Comparison of ENCODE assay signal across 26 cellular contexts in the genomic region with DNA sequence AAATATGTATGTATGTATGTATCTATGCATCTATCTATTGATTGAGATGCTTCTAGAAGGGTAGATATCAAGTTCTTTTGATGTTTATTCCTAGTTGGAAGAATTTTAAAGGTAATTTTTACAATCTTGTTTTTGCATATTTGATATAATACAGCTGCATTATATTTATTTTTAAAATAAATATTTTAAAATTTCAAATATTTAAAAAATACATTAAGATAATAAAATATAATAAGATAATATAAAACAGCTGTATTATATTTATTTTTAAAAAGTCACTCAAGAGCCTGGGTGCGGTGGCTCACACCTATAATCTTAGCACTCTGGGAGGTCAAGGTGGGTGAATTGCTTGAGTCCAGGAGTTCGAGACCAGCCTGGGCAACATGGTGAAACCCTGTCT.
"Had no signal": no experiment of that assay in that cellular context is flagged by ENCODE, and none has a peak within 500 bp of the region (broad histone marks: within the 10 kb centered on the region; RNA-seq: fewer than 3 reads in every experiment).

No MANE protein-coding gene starts in this region.

- FAIRE-seq: astrocyte, bronchial epithelial cell had no signal

- H3K36me3 ChIP-seq: brain microvascular endothelial cell, gastroesophageal sphincter, heart right ventricle had no signal

- H3K27ac ChIP-seq: brain microvascular endothelial cell, coronary artery, dorsolateral prefrontal cortex, gastroesophageal sphincter, heart right ventricle had no signal

- DNase-seq: activated CD4-positive, alpha-beta memory T cell treated with anti-CD3 and anti-CD28 coated beads, Interleukin-2, amount 10 ng/mL, durations not matched to agents 7 days and 5 days; activated CD4-positive, alpha-beta T cell treated with anti-CD3 and anti-CD28 coated beads for 1 hour; activated CD4-positive, alpha-beta T cell treated with anti-CD3 and anti-CD28 coated beads for 4 hours; activated CD4-positive, alpha-beta T cell treated with anti-CD3 and anti-CD28 coated beads, Interleukin-2, amount 10 ng/mL, durations not matched to agents 7 days and 5 days; activated CD4-positive, alpha-beta T cell treated with anti-CD3 and anti-CD28 coated beads, Interleukin-2, amount 50 U/mL, for 4 hours; activated CD8-positive, alpha-beta memory T cell treated with anti-CD3 and anti-CD28 coated beads, Interleukin-2, amount 50 U/mL, for 48 hours; activated effector memory CD4-positive, alpha-beta T cell treated with Interleukin-2 at 50 U/mL for 16 hours; activated gamma-delta T cell treated with Interleukin-2 at 50 U/mL for 16 hours; activated naive CD4-positive, alpha-beta T cell treated with anti-CD3 and anti-CD28 coated beads, Interleukin-2, amount 50 U/mL, for 16 hours; activated naive CD4-positive, alpha-beta T cell treated with Interleukin-2 at 50 U/mL for 16 hours; activated T-cell treated with anti-CD3 and anti-CD28 coated beads for 4 hours; activated T-cell treated with anti-CD3 and anti-CD28 coated beads, Interleukin-2, amount 50 U/mL, for 24 hours; amniotic stem cell; anterior cingulate cortex; brain microvascular endothelial cell; dorsolateral prefrontal cortex; effector memory CD4-positive, alpha-beta T cell; foreskin fibroblast; heart right ventricle; T-helper 2 cell had no signal

- H3K4me3 ChIP-seq: coronary artery, dorsolateral prefrontal cortex, gastroesophageal sphincter, heart right ventricle had no signal

- ATAC-seq: activated T-helper 17 cell treated with anti-CD3 and anti-CD28 coated beads, Interleukin-2, amount 50 U/mL, for 72 hours; esophagus mucosa; gastroesophageal sphincter; heart right ventricle had no signal

- H3K9me3 ChIP-seq: gastroesophageal sphincter, heart right ventricle had no signal

- H3K27me3 ChIP-seq: brain microvascular endothelial cell, gastroesophageal sphincter had no signal
